Comparison of ENCODE assay signal across 9 cellular contexts in the genomic region with DNA sequence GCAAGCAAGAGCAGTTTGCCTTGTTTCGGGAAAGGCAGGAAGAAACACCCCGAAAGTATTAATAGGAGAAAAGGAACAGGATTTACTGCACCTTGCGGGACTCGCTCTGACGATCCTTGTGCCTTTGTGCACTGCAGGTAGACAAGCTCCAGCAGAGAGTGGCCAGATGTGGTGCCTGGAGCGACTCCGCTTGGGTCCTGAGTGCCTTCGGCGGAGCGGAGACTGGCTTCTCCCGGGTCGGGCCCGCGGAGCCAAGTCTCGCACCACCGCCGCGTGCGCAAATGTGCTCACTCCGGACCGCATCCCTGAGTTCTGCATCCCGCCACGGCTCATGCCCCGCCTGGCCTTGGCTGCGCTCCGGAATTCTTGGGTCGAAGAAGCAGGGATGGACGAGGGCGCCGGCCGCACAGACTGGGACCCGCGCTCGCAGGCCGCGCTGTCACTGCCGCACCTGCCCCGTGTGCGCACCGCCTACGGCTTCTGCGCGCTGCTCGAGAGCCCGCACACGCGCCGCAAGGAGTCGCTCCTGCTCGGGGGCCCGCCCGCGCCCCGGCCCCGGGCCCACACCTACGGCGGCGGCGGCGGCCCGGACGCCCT. TPM values are rescaled to one million over a fixed set of nuclear protein-coding genes. Genes with fewer than 3 reads are reported as not detected.
DNase-seq lines count a peak whose midpoint lies in the region; ATAC-seq, FAIRE-seq and TF ChIP-seq lines count a peak whose summit lies in the region.
"Had no signal": no experiment of that assay in that cellular context is flagged by ENCODE, and none has a peak within 500 bp of the region (broad histone marks: within the 10 kb centered on the region; RNA-seq: fewer than 3 reads in every experiment).

No MANE protein-coding gene starts in this region.

- BruUV-seq in PC-9 (replicated peaks; lab: Mats Ljungman, UMichigan), result no TSS peak

- no peaks in the 10 kb centered on the region for H3K36me3 ChIP-seq in PC-9 (ENCODE audit: low read depth)
- H3K36me3 ChIP-seq in keratinocyte (ENCODE audit: control insufficient read depth in 2 of 2, extremely low read depth in 1 of 2, insufficient read depth in 2 of 2, low read length in 2 of 2), result no peaks in the 10 kb centered on the region

- peaks cover 33% of the 10 kb centered on the region for H3F3A ChIP-seq in PC-9 (ENCODE audit: insufficient read depth, low read depth)

- H3K4me2 ChIP-seq in PC-9 (peak overlapping the region; percentile 34), keratinocyte (ENCODE audit: control insufficient read depth, extremely low read depth, insufficient read depth, low read depth, low read length) (peak overlapping the region; percentile 70)

- ATAC-seq in GM19452 (IDR thresholded peaks at IDR 0.05; ENCODE audit: unreplicated experiment) (no peak), GM18505 (IDR thresholded peaks at IDR 0.05; ENCODE audit: unreplicated experiment) (no peak)

- H3K27ac ChIP-seq in PC-9 (no peak overlapping the region), keratinocyte (ENCODE audit: control insufficient read depth, insufficient read depth, low read length) (no peak overlapping the region)
- H3K27ac ChIP-seq: C4-2B had no signal

- H3K27me3 ChIP-seq in PC-9 (ENCODE audit: insufficient read depth, low read depth), result no peaks in the 10 kb centered on the region
- H3K27me3 ChIP-seq in keratinocyte (ENCODE audit: control insufficient read depth, extremely low read depth, insufficient read depth, low read length), result peaks cover 5% of the 10 kb centered on the region

- H3K4me3 ChIP-seq in PC-9 (no peak overlapping the region), astrocyte of the spinal cord (ENCODE audit: low read depth, low read length) (peak overlapping the region; percentile 5), keratinocyte (ENCODE audit: control insufficient read depth in 2 of 3, extremely low read depth in 1 of 3, insufficient read depth in 2 of 3, low read depth in 1 of 3, low read length in 3 of 3) (peak overlapping the region; percentile 0 to 71 (median 14))

- no peaks in the 10 kb centered on the region for H4K20me1 ChIP-seq in PC-9 (ENCODE audit: insufficient read depth)
- no peaks in the 10 kb centered on the region for H4K20me1 ChIP-seq in keratinocyte (ENCODE audit: control insufficient read depth, extremely low read depth, insufficient read depth, low read length)

- POLR2A ChIA-PET in PC-9 (lab: Charles Lee; ENCODE audit: unreplicated experiment), result no interaction called here

- dilution Hi-C loops in keratinocyte (cut with MboI; ENCODE audit: extremely low pct_ligation_motif_present, low sequenced_read_pairs), result no loop called here

- H3K4me1 ChIP-seq in PC-9 (replicated peaks; ENCODE audit: insufficient read depth) (peaks cover 49% of the 10 kb centered on the region), keratinocyte (ENCODE audit: control insufficient read depth, extremely low read depth, insufficient read depth, low read length) (peaks cover 26% of the 10 kb centered on the region)

- TF ChIP-seq CTCF in PC-9 (conservative IDR thresholded peaks at IDR 0.05), result no peak
- no peak for TF ChIP-seq CTCF in astrocyte of the spinal cord (IDR thresholded peaks at IDR 0.05; ENCODE audit: low read depth, low read length)
- no peak for TF ChIP-seq CTCF in keratinocyte (optimal IDR thresholded peaks at IDR 0.05 in 1 of 3, IDR thresholded peaks at IDR 0.05 in 1 of 3, conservative IDR thresholded peaks at IDR 0.05 in 1 of 3; ENCODE audit: extremely low read depth in 1 of 3, insufficient read depth in 2 of 3, low read length in 3 of 3)

- H3K9me3 ChIP-seq in PC-9 (ENCODE audit: insufficient read depth, low read depth), result no peaks in the 10 kb centered on the region
- no peaks in the 10 kb centered on the region for H3K9me3 ChIP-seq in keratinocyte (ENCODE audit: control insufficient read depth, low read depth, low read length)

- no peak overlapping the region for H2AFZ ChIP-seq in PC-9
- H2AFZ ChIP-seq in keratinocyte (ENCODE audit: control insufficient read depth, low read length), result no peak overlapping the region

- in situ Hi-C loops in astrocyte of the spinal cord (cut with HindIII; ENCODE audit: low sequenced_read_pairs), result no loop called here

- no peaks in the 10 kb centered on the region for H3K79me2 ChIP-seq in PC-9 (ENCODE audit: low read depth)
- no peaks in the 10 kb centered on the region for H3K79me2 ChIP-seq in keratinocyte (ENCODE audit: control insufficient read depth, insufficient read depth, low read length)

- DNase-seq in NCI-H2196 (lab: John Stamatoyannopoulos, UW; ENCODE audit: unreplicated experiment) (peak; percentile 28), NCI-H2196 treated with DMSO at 0.1 percent for 48 hours (lab: John Stamatoyannopoulos, UW; ENCODE audit: unreplicated experiment) (no peak), PC-9 (no peak), astrocyte of the spinal cord (ENCODE audit: low read depth, low spot score) (no peak), keratinocyte (ENCODE audit: low read depth, low spot score) (no peak)
- DNase-seq in stimulated activated CD4-positive, alpha-beta T cell treated with anti-CD3 and anti-CD28 coated beads, Interleukin-1b, Interleukin-23, amount 100 ng/mL, for 4 hours (ENCODE audit: low read depth in 2 of 2), result peak; percentile 14 to 19

- no peak for TF ChIP-seq POLR2A in GM18505 (IDR thresholded peaks at IDR 0.05; ENCODE audit: borderline replicate concordance, extremely low read depth, insufficient read depth, insufficient read length)

- intact Hi-C loops in PC-9 (cut with micrococcal nuclease; ENCODE audit: unreplicated experiment), result loop anchor here (2.0 kb wide), 1 partner anchor 191 kb away; no protein-coding TSS in a partner anchor

- H3K9me2 ChIP-seq in PC-9 (ENCODE audit: insufficient read depth), result no peaks in the 10 kb centered on the region

- H3K9ac ChIP-seq in keratinocyte (ENCODE audit: control insufficient read depth, extremely low read depth, insufficient read depth, low read length), result no peak overlapping the region

- H3K9me1 ChIP-seq in keratinocyte (ENCODE audit: control insufficient read depth, extremely low read depth, insufficient read depth, low read length), result no peaks in the 10 kb centered on the region

- CTCF ChIA-PET in PC-9 (lab: Charles Lee), result no interaction called here

- FAIRE-seq in keratinocyte (lab: Jason Lieb, UNC), result no peak

RNA-seq across cellular contexts. Expression of a gene that starts 0.8 kb away (rescaled TPM):
- 0.09 TPM in 1 of 2 replicates, not detected in the other for total RNA-seq in PC-9 (2021)
- not detected in 3 replicates for polyA plus RNA-seq in keratinocyte
- not detected for polyA plus RNA-seq in keratinocyte (2011; ENCODE audit: low read depth)
- not detected in 2 replicates for polyA plus RNA-seq in keratinocyte (2011; cell fraction: cytosol; rRNA removed)
- polyA plus RNA-seq in keratinocyte (2011; cell fraction: nucleus; rRNA removed), result 0.04 TPM in 1 of 2 replicates, not detected in the other
- not detected in 2 replicates for polyA plus RNA-seq in keratinocyte (2012; ENCODE audit: low replicate concordance)
- 0.06 TPM in 1 of 3 replicates, not detected in the others for polyA minus RNA-seq in keratinocyte
- not detected for polyA minus RNA-seq in keratinocyte (2011; cell fraction: cytosol; rRNA and poly(A)+ RNA removed)
- not detected in 2 replicates for polyA minus RNA-seq in keratinocyte (2011; cell fraction: nucleus; rRNA and poly(A)+ RNA removed)

RNA-seq across cellular contexts. Expression of a gene that starts 7.3 kb away (rescaled TPM):
- 40.0 and 48.9 TPM in 2 replicates for total RNA-seq in PC-9 (2021)
- 7.4 to 13.5 TPM (median 13.1 TPM) in 3 replicates for polyA plus RNA-seq in keratinocyte
- 5.2 TPM for polyA plus RNA-seq in keratinocyte (2011; ENCODE audit: low read depth)
- 3.2 and 4.3 TPM in 2 replicates for polyA plus RNA-seq in keratinocyte (2011; cell fraction: cytosol; rRNA removed)
- polyA plus RNA-seq in keratinocyte (2011; cell fraction: nucleus; rRNA removed), result 26.0 and 37.1 TPM in 2 replicates
- 8.0 and 9.4 TPM in 2 replicates for polyA plus RNA-seq in keratinocyte (2012; ENCODE audit: low replicate concordance)
- 11.5 to 62.8 TPM (median 50.2 TPM) in 3 replicates for polyA minus RNA-seq in keratinocyte
- 12.5 TPM for polyA minus RNA-seq in keratinocyte (2011; cell fraction: cytosol; rRNA and poly(A)+ RNA removed)
- 115 and 184 TPM in 2 replicates for polyA minus RNA-seq in keratinocyte (2011; cell fraction: nucleus; rRNA and poly(A)+ RNA removed)

Comparison
In these comparisons a context has a peak if more than half of its experiments do, and no peak if none do; other contexts are left out.
1. DNase-seq: peak in NCI-H2196 (single experiment) and stimulated activated CD4-positive, alpha-beta T cell treated with anti-CD3 and anti-CD28 coated beads, Interleukin-1b, Interleukin-23, amount 100 ng/mL, for 4 hours (2 of 2); none in NCI-H2196 treated with DMSO at 0.1 percent for 48 hours (single experiment), PC-9 (0 of 2), astrocyte of the spinal cord (single experiment) and keratinocyte (single experiment).